In the genomic region with DNA sequence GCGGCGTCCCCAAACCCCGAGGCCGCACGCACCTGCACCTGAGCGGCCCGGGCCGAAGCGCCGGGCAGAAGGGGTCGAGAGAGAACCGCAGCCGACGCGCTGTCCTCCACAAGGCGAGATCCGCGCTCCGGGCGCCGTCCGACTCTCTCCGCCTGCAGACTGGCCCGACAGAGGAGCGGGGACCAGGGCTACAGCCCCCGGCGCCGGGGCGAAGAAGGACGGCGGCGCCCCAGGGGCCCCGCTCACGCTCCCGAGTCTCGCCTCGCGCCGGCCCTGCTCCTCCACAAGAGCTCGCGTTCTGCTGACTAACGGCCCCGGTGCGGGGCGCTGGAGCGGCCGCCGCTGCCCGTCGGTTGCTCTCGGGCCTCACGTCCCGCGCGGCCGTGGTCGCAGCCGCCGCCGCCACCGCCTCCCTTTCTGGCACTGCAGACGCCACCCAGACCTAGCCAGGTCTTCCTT, we compare ENCODE assay signal across 8 cellular contexts. TPM values are rescaled to one million over a fixed set of nuclear protein-coding genes. Genes with fewer than 3 reads are reported as not detected.
DNase-seq lines count a peak whose midpoint lies in the region; ATAC-seq and TF ChIP-seq lines count a peak whose summit lies in the region.

No MANE protein-coding gene starts in this region.

- no peak for TF ChIP-seq POLR2A in Peyer's patch (IDR thresholded peaks at IDR 0.05)
- TF ChIP-seq POLR2A in ovary (IDR thresholded peaks at IDR 0.05), result no peak

- peak overlapping the region; percentile 77 to 98 (median 95) for H3K4me3 ChIP-seq in Peyer's patch
- H3K4me3 ChIP-seq in esophagus (ENCODE audit: low read depth in 1 of 2, low read length in 2 of 2), result peak overlapping the region; percentile 91 to 97
- H3K4me3 ChIP-seq in ovary, result peak overlapping the region; percentile 68

- DNase-seq in activated CD4-positive, CD25-positive, alpha-beta regulatory T cell treated with anti-CD3 and anti-CD28 coated beads, Interleukin-2, amount 50 U/mL, for 72 hours, result no peak
- no peak for DNase-seq in Peyer's patch
- DNase-seq in ovary, result no peak
- no peak for DNase-seq in inferior parietal cortex (ENCODE audit: extremely low spot score)
- no peak for DNase-seq in T-helper 9 cell

- H3K9me3 ChIP-seq in Peyer's patch, result no peaks in the 10 kb centered on the region
- H3K9me3 ChIP-seq in esophagus (ENCODE audit: control insufficient read depth in 2 of 2, insufficient read depth in 1 of 2, low read depth in 1 of 2, low read length in 1 of 2), result no peaks in the 10 kb centered on the region
- no peaks in the 10 kb centered on the region for H3K9me3 ChIP-seq in ovary

- no peak for TF ChIP-seq CTCF in Peyer's patch (IDR thresholded peaks at IDR 0.05)
- no peak for TF ChIP-seq CTCF in ovary (IDR thresholded peaks at IDR 0.05)

- peak; percentile 0 for ATAC-seq in activated CD4-positive, CD25-positive, alpha-beta regulatory T cell treated with anti-CD3 and anti-CD28 coated beads, Interleukin-2, amount 50 U/mL, for 24 hours
- ATAC-seq in HG02852 (IDR thresholded peaks at IDR 0.05; ENCODE audit: unreplicated experiment), result peak; percentile 16

- no peaks in the 10 kb centered on the region for H3K27me3 ChIP-seq in Peyer's patch
- no peaks in the 10 kb centered on the region for H3K27me3 ChIP-seq in esophagus (ENCODE audit: control insufficient read depth in 1 of 2, insufficient read depth in 2 of 2, low read length in 2 of 2)
- H3K27me3 ChIP-seq in ovary, result no peaks in the 10 kb centered on the region

- H3K4me1 ChIP-seq in Peyer's patch, result peaks cover 0 to 28% (median 6%) of the 10 kb centered on the region in 4 donors
- peaks cover 4% of the 10 kb centered on the region in 2 donors for H3K4me1 ChIP-seq in esophagus (ENCODE audit: control insufficient read depth in 2 of 2, insufficient read depth in 2 of 2, low read length in 1 of 2)
- H3K4me1 ChIP-seq in ovary (ENCODE audit: insufficient read depth), result peaks cover 3% of the 10 kb centered on the region

- H3K36me3 ChIP-seq in Peyer's patch, result peaks cover 0 to 6% (median 0%) of the 10 kb centered on the region in 3 donors
- H3K36me3 ChIP-seq in esophagus (ENCODE audit: control insufficient read depth in 2 of 2, insufficient read depth in 2 of 2, low read length in 1 of 2), result no peaks in the 10 kb centered on the region
- H3K36me3 ChIP-seq in ovary, result no peaks in the 10 kb centered on the region

- 1% methylated on average over 56 to 62 of the region's 62 CpGs for WGBS in esophagus, 2 donors
- WGBS in ovary, 3 donors, result 0% methylated on average over 37 to 62 of the region's 62 CpGs

- peak overlapping the region; percentile 78 to 96 (median 96) for H3K27ac ChIP-seq in Peyer's patch
- H3K27ac ChIP-seq in esophagus (ENCODE audit: low read depth in 2 of 2, low read length in 1 of 2), result peak overlapping the region; percentile 88 to 99
- peak overlapping the region; percentile 63 to 90 for H3K27ac ChIP-seq in ovary

- intact Hi-C loops in ovary (cut with DNase I), result no loop called here

- no peak for TF ChIP-seq EP300 in ovary (IDR thresholded peaks at IDR 0.05)

RNA-seq across cellular contexts. Expression of gene ABHD17B, which starts 0.4 kb away (rescaled TPM):
- total RNA-seq in Peyer's patch (10 to 100 TPM; 23.9 to 39.1 (median 34.0) TPM), ovary (10 to 100 TPM; 11.4 to 17.8 (median 14.8) TPM)
- polyA plus RNA-seq in esophagus (1 to 10 TPM; 8.1 to 9.8 TPM), ovary (10 to 100 TPM in 1 of 2 donors, 1 to 10 TPM in 1; 9.8 to 16.3 TPM)

RNA-seq across cellular contexts. Expression of gene C9orf85, which starts 0.8 kb away (rescaled TPM):
- total RNA-seq in Peyer's patch (10 to 100 TPM; 11.3 to 40.4 (median 21.9) TPM), ovary (10 to 100 TPM in 5 of 7 donors, 1 to 10 TPM in 2; 8.6 to 13.0 (median 10.2) TPM)
- polyA plus RNA-seq in esophagus (10 to 100 TPM; 10.3 to 11.2 TPM), ovary (10 to 100 TPM; 14.3 to 18.2 TPM)
